Comparison of ENCODE assay signal across 1 cellular context in genomic region chr2:69724540-69725159, GRCh38.
TF ChIP-seq lines count a peak whose summit lies in the region.

No MANE protein-coding gene starts in this region.

TF ChIP-seq in K562, 482 proteins besides CTCF, POLR2A, EP300 and RAD21 (continued from another document and continues in another):
- TF ChIP-seq ATF4 (CRISPR knock-in tag; IDR thresholded peaks at IDR 0.05) = 0 out of 2 replicates have a peak, but pooled peaks have one; percentile 19
- no peak for TF ChIP-seq SNIP1 (IDR thresholded peaks at IDR 0.05; ENCODE audit: low read depth)
- TF ChIP-seq FOXJ3 (CRISPR knock-in tag; IDR thresholded peaks at IDR 0.05) = no peak
- no peak for TF ChIP-seq NR2F6 (CRISPR knock-in tag; IDR thresholded peaks at IDR 0.05)
- no peak for TF ChIP-seq ZKSCAN8 (CRISPR knock-in tag; IDR thresholded peaks at IDR 0.05)
- no peak for TF ChIP-seq HDAC1 (IDR thresholded peaks at IDR 0.05)
- no peak for TF ChIP-seq SP2 (IDR thresholded peaks at IDR 0.05; ENCODE audit: extremely low read depth, low read depth, low read length, poor library complexity, severe bottlenecking)
- no peak for TF ChIP-seq ZBTB43 (CRISPR knock-in tag; IDR thresholded peaks at IDR 0.05)
- TF ChIP-seq NR1H2 (CRISPR knock-in tag; IDR thresholded peaks at IDR 0.05) = no peak
- no peak for TF ChIP-seq ZBTB7A (IDR thresholded peaks at IDR 0.05; ENCODE audit: borderline replicate concordance, control insufficient read depth, low read depth, low read length)
- no peak for TF ChIP-seq ZNF699 (CRISPR knock-in tag; IDR thresholded peaks at IDR 0.05; ENCODE audit: insufficient replicate concordance)
- peak; percentile 36; the same call in 1 of the 2 replicates for TF ChIP-seq MTA3 (IDR thresholded peaks at IDR 0.05; ENCODE audit: borderline replicate concordance)
- TF ChIP-seq ZNF780A (CRISPR knock-in tag; IDR thresholded peaks at IDR 0.05) = no peak
- peak; percentile 46 for TF ChIP-seq BRD9 (IDR thresholded peaks at IDR 0.05; ENCODE audit: low read depth, partially characterized antibody)
- peak; percentile 79 for TF ChIP-seq ATF7 (IDR thresholded peaks at IDR 0.05)
- TF ChIP-seq CREB5 (CRISPR knock-in tag; IDR thresholded peaks at IDR 0.05) = no peak
- peak; percentile 56; the same call in 1 of the 2 replicates for TF ChIP-seq GATA2 (CRISPR knock-in tag; IDR thresholded peaks at IDR 0.05)
- TF ChIP-seq HMG20A (CRISPR knock-in tag; conservative IDR thresholded peaks at IDR 0.05) = no peak
- TF ChIP-seq ZBTB17 (CRISPR knock-in tag; IDR thresholded peaks at IDR 0.05) = no peak
- no peak for TF ChIP-seq HNRNPH1 (optimal IDR thresholded peaks at IDR 0.05; ENCODE audit: low read depth, low read length)
- no peak for TF ChIP-seq MTF1 (CRISPR knock-in tag; IDR thresholded peaks at IDR 0.05; ENCODE audit: borderline replicate concordance)
- no peak for TF ChIP-seq CEBPB (tag; IDR thresholded peaks at IDR 0.05)
- TF ChIP-seq RBM17 (IDR thresholded peaks at IDR 0.05; ENCODE audit: borderline replicate concordance, low read depth, low read length) = no peak
- TF ChIP-seq ATF3 (IDR thresholded peaks at IDR 0.05) = peak; percentile 22; the same call in 1 of the 2 replicates
- peak; percentile 57; the same call in 1 of the 2 replicates for TF ChIP-seq ATF3 (CRISPR knock-in tag; conservative IDR thresholded peaks at IDR 0.05)
- no peak for TF ChIP-seq RERE (CRISPR knock-in tag; IDR thresholded peaks at IDR 0.05; ENCODE audit: borderline replicate concordance)
- TF ChIP-seq TSC22D4 (tag; IDR thresholded peaks at IDR 0.05) = no peak
- TF ChIP-seq ZEB2 (IDR thresholded peaks at IDR 0.05) = 0 out of 2 replicates have a peak, but pooled peaks have one; percentile 30
- no peak for TF ChIP-seq IRF2 (CRISPR knock-in tag; IDR thresholded peaks at IDR 0.05)
- no peak for TF ChIP-seq ZBTB9 (CRISPR knock-in tag; IDR thresholded peaks at IDR 0.05)
- TF ChIP-seq FOXM1 (IDR thresholded peaks at IDR 0.05; ENCODE audit: low read depth) = no peak
- no peak for TF ChIP-seq FOXM1 (CRISPR knock-in tag; IDR thresholded peaks at IDR 0.05; ENCODE audit: low read depth)
- no peak for TF ChIP-seq IFI16 (CRISPR knock-in tag; IDR thresholded peaks at IDR 0.05)
- TF ChIP-seq CBX1 (IDR thresholded peaks at IDR 0.05; ENCODE audit: low read depth) = no peak
- no peak for TF ChIP-seq ZNF695 (CRISPR knock-in tag; IDR thresholded peaks at IDR 0.05)
- no peak for TF ChIP-seq ZNF354B (CRISPR knock-in tag; IDR thresholded peaks at IDR 0.05)
- 0 out of 2 replicates have a peak, but pooled peaks have one; percentile 7 for TF ChIP-seq RB1 (IDR thresholded peaks at IDR 0.05; ENCODE audit: low read depth)
- TF ChIP-seq ZNF133 (CRISPR knock-in tag; IDR thresholded peaks at IDR 0.05) = no peak
- TF ChIP-seq MXD1 (CRISPR knock-in tag; IDR thresholded peaks at IDR 0.05; ENCODE audit: borderline replicate concordance, poor library complexity, severe bottlenecking) = no peak
- no peak for TF ChIP-seq RBFOX2 (IDR thresholded peaks at IDR 0.05; ENCODE audit: low read depth, low read length)
- no peak for TF ChIP-seq TAF9B (IDR thresholded peaks at IDR 0.05; ENCODE audit: partially characterized antibody)
- no peak for TF ChIP-seq BRF1 (IDR thresholded peaks at IDR 0.05; ENCODE audit: borderline replicate concordance, extremely low read depth, insufficient read length)
- TF ChIP-seq RREB1 (CRISPR knock-in tag; IDR thresholded peaks at IDR 0.05) = 0 out of 2 replicates have a peak, but pooled peaks have one; percentile 43
- no peak for TF ChIP-seq PHB2 (IDR thresholded peaks at IDR 0.05; ENCODE audit: low read depth)
- TF ChIP-seq ZNF696 (CRISPR knock-in tag; conservative IDR thresholded peaks at IDR 0.05) = no peak
- TF ChIP-seq ZNF584 (CRISPR knock-in tag; IDR thresholded peaks at IDR 0.05; ENCODE audit: low read depth) = no peak
- no peak for TF ChIP-seq NFXL1 (CRISPR knock-in tag; IDR thresholded peaks at IDR 0.05)
- no peak for TF ChIP-seq ETV5 (CRISPR knock-in tag; IDR thresholded peaks at IDR 0.05; ENCODE audit: low read depth)
- TF ChIP-seq KLF6 (CRISPR knock-in tag; IDR thresholded peaks at IDR 0.05; ENCODE audit: borderline replicate concordance) = no peak
- no peak for TF ChIP-seq TAF15 (IDR thresholded peaks at IDR 0.05; ENCODE audit: low read depth, low read length)
- no peak for TF ChIP-seq CBX2 (IDR thresholded peaks at IDR 0.05; ENCODE audit: insufficient read depth, low read length, poor library complexity, severe bottlenecking)
- no peak for TF ChIP-seq RBBP5 (IDR thresholded peaks at IDR 0.05; ENCODE audit: borderline replicate concordance, insufficient read depth, low read length, poor library complexity, severe bottlenecking)
